In the genomic region with DNA sequence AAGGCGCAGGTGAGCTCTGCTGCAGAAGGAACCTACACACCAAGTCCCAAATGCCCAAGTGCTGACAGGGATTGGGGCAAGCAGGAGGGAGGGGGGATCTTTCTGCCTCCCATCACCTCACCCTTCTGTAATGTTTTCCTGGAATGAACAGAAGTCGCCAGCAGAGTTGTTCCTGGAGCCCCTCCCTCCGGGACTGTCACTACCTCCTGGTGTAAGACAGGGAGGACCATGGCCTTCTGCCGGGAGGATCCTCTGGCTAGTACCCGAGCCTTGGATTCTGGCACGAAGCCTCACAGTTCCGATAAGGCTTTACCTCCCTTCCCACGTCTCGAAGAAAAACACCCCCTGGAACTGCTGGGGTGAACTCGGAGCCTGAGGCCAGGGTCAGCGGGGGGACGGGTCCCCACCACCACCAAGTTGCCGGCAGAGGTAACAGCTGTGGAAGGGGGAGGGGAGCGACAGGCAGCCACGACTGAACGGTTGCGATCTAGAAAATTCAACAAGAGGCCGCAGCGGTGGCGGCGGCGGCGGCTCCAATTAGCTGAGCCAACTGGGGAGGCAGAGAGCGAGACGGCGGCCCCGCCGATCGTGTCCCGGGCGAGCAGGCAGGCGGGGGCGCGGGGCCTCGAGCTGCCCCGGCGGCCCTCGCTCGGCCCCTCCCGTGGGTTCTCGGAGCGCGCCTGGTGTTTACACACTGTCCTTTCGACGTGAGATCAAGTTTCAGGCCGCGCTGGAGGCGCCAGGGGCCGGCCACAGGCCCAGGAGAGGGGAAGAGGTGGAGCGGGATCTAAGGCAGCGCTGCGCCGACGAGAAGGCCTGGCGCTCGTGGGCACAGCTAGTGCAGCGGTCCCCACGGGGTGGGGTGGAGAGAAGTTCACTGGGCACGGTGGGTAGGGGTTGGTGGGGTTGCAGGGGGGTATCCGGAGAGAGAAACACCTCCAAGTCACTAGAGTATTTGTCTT, we compare ENCODE assay signal across 1 cellular context.
TF ChIP-seq lines count a peak whose summit lies in the region.

No MANE protein-coding gene starts in this region.

TF ChIP-seq in H1, 55 proteins besides CTCF, POLR2A, EP300 and RAD21:
- no peak for TF ChIP-seq GABPA (IDR thresholded peaks at IDR 0.05; ENCODE audit: borderline replicate concordance, insufficient read depth, low read length)
- no peak for TF ChIP-seq CBX8 (IDR thresholded peaks at IDR 0.05; ENCODE audit: borderline replicate concordance, low read depth, low read length)
- TF ChIP-seq EZH2 (IDR thresholded peaks at IDR 0.05; ENCODE audit: low read depth, low read length, severe bottlenecking), result peak; percentile 29
- no peak for TF ChIP-seq RXRA (IDR thresholded peaks at IDR 0.05; ENCODE audit: insufficient read depth, low read depth, low read length)
TF ChIP-seq in H1: peak in this region for 1.
